In the genomic region with DNA sequence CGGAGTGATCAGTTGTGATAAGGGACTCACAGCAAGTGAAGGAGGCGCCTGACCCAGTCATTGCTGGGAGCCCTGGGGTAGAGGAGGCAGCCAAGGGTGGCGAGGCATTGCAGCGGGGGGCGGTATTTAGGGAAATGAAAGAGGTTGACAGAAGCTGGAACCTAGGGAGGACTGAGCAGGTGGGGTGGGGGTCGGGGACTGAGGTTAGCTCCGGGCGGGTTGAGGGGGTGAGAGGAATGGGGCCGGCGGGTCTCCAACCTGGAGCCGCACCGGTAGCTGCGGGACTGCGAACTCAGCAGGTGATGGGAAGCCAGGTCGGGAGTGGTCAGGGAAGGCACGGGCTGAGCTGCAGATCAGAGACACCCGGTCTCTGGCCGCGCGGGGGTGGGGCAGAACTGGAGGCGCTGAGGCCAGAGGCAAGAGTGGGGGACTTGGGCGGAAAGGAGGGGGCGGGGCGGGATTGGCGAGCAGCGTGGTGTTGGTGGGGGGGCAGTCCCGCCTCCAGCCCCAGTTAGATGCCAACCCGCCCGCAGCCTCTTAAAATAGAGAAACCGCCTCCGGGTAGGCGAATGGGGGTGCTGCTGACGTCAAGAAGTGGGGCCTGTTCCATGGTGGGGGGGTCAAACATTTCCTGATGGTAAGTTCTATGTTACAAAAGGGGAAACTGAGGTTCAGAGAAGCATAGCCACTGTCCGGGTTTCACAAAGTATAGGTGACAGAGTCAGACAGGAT, we compare ENCODE assay signal across 7 cellular contexts. TPM values are rescaled to one million over a fixed set of nuclear protein-coding genes. Genes with fewer than 3 reads are reported as not detected.
DNase-seq lines count a peak whose midpoint lies in the region; ATAC-seq and TF ChIP-seq lines count a peak whose summit lies in the region.

No MANE protein-coding gene starts in this region.

- no peak for TF ChIP-seq POLR2A in Peyer's patch (IDR thresholded peaks at IDR 0.05)

- H3K36me3 Mint-ChIP-seq in stimulated activated effector memory CD8-positive, alpha-beta T cell treated with anti-CD3 and anti-CD28 coated beads, Interleukin-12 subunit alpha, Interleukin-12 subunit beta, amount 100 ng/mL, for 72 hours: peaks cover 43% of the 10 kb centered on the region

- peaks cover 43% of the 10 kb centered on the region for H3K4me1 Mint-ChIP-seq in stimulated activated effector memory CD8-positive, alpha-beta T cell treated with anti-CD3 and anti-CD28 coated beads, Interleukin-12 subunit alpha, Interleukin-12 subunit beta, amount 100 ng/mL, for 72 hours

- ATAC-seq in GM18907 (IDR thresholded peaks at IDR 0.05; ENCODE audit: unreplicated experiment) (peak; percentile 50), HG02642 (IDR thresholded peaks at IDR 0.05; ENCODE audit: poor library complexity, unreplicated experiment) (peak; percentile 55)
- peak; percentile 58 for ATAC-seq in stimulated activated effector memory CD8-positive, alpha-beta T cell treated with anti-CD3 and anti-CD28 coated beads, Interleukin-12 subunit alpha, Interleukin-12 subunit beta, amount 100 ng/mL, for 72 hours

- DNase-seq in Peyer's patch (peak in 2 of 3 donors; percentile 90 to 92), NCI-H146 (lab: John Stamatoyannopoulos, UW) (no peak), superior temporal gyrus (ENCODE audit: extremely low spot score) (no peak)
- DNase-seq in effector CD8-positive, alpha-beta T cell (lab: John Stamatoyannopoulos, UW): peak; percentile 14
- peak in 1 of 2 donors; percentile 70 for DNase-seq in stimulated activated effector memory CD8-positive, alpha-beta T cell treated with anti-CD3 and anti-CD28 coated beads, Interleukin-12 subunit alpha, Interleukin-12 subunit beta, amount 100 ng/mL, for 72 hours (ENCODE audit: low spot score in 2 of 2)

- H3K27ac Mint-ChIP-seq in stimulated activated effector memory CD8-positive, alpha-beta T cell treated with anti-CD3 and anti-CD28 coated beads, Interleukin-12 subunit alpha, Interleukin-12 subunit beta, amount 100 ng/mL, for 72 hours: peak overlapping the region; percentile 95

- peak overlapping the region; percentile 94 for H3K4me3 Mint-ChIP-seq in stimulated activated effector memory CD8-positive, alpha-beta T cell treated with anti-CD3 and anti-CD28 coated beads, Interleukin-12 subunit alpha, Interleukin-12 subunit beta, amount 100 ng/mL, for 72 hours

- no peak for TF ChIP-seq CTCF in Peyer's patch (IDR thresholded peaks at IDR 0.05)

- H3K4me1 ChIP-seq in Peyer's patch: peaks cover 0 to 20% (median 11%) of the 10 kb centered on the region in 4 donors

- no peaks in the 10 kb centered on the region for H3K9me3 ChIP-seq in Peyer's patch

- H3K4me3 ChIP-seq in Peyer's patch: peak overlapping the region; percentile 23 to 67 (median 52)

- H3K9me3 Mint-ChIP-seq in stimulated activated effector memory CD8-positive, alpha-beta T cell treated with anti-CD3 and anti-CD28 coated beads, Interleukin-12 subunit alpha, Interleukin-12 subunit beta, amount 100 ng/mL, for 72 hours: no peaks in the 10 kb centered on the region

- H3K27me3 ChIP-seq in Peyer's patch: peaks cover 0 to 4% of the 10 kb centered on the region in 2 donors

- no peaks in the 10 kb centered on the region for H3K36me3 ChIP-seq in Peyer's patch

- H3K27ac ChIP-seq in Peyer's patch: peak overlapping the region in 2 of 4 donors; percentile 81 to 92

RNA-seq across cellular contexts. Expression of gene MAST3, which starts 1.5 kb away (rescaled TPM):
- 10 to 100 TPM; 47.8 to 56.3 (median 52.0) TPM for total RNA-seq in Peyer's patch

RNA-seq across cellular contexts. Expression of gene IL12RB1, which starts 12.3 kb away (rescaled TPM):
- 10 to 100 TPM in 1 of 4 donors, 1 to 10 TPM in 3; 1.2 to 19.0 (median 2.8) TPM for total RNA-seq in Peyer's patch

RNA-seq across cellular contexts. Expression of gene PIK3R2, which starts 53.9 kb away (rescaled TPM):
- 10 to 100 TPM; 19.7 to 45.4 (median 28.2) TPM for total RNA-seq in Peyer's patch

Comparison
In these comparisons a context has a peak if more than half of its experiments do, and no peak if none do; other contexts are left out.
1. DNase-seq: peak in Peyer's patch (2 of 3) and effector CD8-positive, alpha-beta T cell (single experiment); none in NCI-H146 (single experiment) and superior temporal gyrus (single experiment).
2. Peak in every context shown above with its lines, with median percentiles within 50 percentile points of each other: ATAC-seq.